In genomic region chrX:111244238-111244750, GRCh38 we compare ENCODE assay signal across 8 cellular contexts. TPM values are rescaled to one million over a fixed set of nuclear protein-coding genes. Genes with fewer than 3 reads are reported as not detected.
DNase-seq lines count a peak whose midpoint lies in the region; ATAC-seq, FAIRE-seq and TF ChIP-seq lines count a peak whose summit lies in the region.

No MANE protein-coding gene starts in this region.

- no peaks in the 10 kb centered on the region for H3K27me3 ChIP-seq in H7 (ENCODE audit: control insufficient read depth, insufficient read depth, low read length)
- no peaks in the 10 kb centered on the region for H3K27me3 ChIP-seq in SJCRH30

- no peaks in the 10 kb centered on the region for H3K9me3 ChIP-seq in SJCRH30 (replicated peaks)

- no peak for TF ChIP-seq POLR2A in GM18505 (IDR thresholded peaks at IDR 0.05; ENCODE audit: borderline replicate concordance, extremely low read depth, insufficient read depth, insufficient read length)

- ATAC-seq in HG03196 (IDR thresholded peaks at IDR 0.05; ENCODE audit: unreplicated experiment) (no peak), GM18505 (IDR thresholded peaks at IDR 0.05; ENCODE audit: unreplicated experiment) (no peak), GM21723 (IDR thresholded peaks at IDR 0.05; ENCODE audit: unreplicated experiment) (no peak), HG02610 (IDR thresholded peaks at IDR 0.05; ENCODE audit: unreplicated experiment) (no peak)

- H3K4me3 ChIP-seq in H7 (ENCODE audit: insufficient read depth, low read depth, low read length), result no peak overlapping the region
- no peak overlapping the region for H3K4me3 ChIP-seq in SJCRH30

- DNase-seq in AG08396 (ENCODE audit: low spot score), result peak; percentile 10
- peak; percentile 36 for DNase-seq in H7
- DNase-seq in SJCRH30, result peak; percentile 21 to 83

- 0 out of 2 replicates have a peak, but pooled peaks cover 6% of the 10 kb centered on the region for H3K4me1 ChIP-seq in SJCRH30

- H3K36me3 ChIP-seq in H7 (replicated peaks; ENCODE audit: control insufficient read depth, insufficient read depth, low read length) (no peaks in the 10 kb centered on the region), SJCRH30 (peaks cover 6% of the 10 kb centered on the region; the same call in 1 of the 2 replicates)

- FAIRE-seq in islet of Langerhans (lab: Jason Lieb, UNC), result peak; percentile 99

- H3K27ac ChIP-seq in SJCRH30, result 0 out of 2 replicates have a peak overlapping the region, but pooled peaks have one; percentile 3

RNA-seq across cellular contexts. Expression of gene CAPN6, which starts 26.0 kb away (rescaled TPM):
- total RNA-seq in H7 (2014; rRNA removed; shearing (Covaris generic)), result 0.70 and 1.7 TPM in 2 replicates
- total RNA-seq in SJCRH30 (2014; rRNA removed; shearing (Covaris generic)), result 123 and 126 TPM in 2 replicates

Comparison
In these comparisons a context has a peak if more than half of its experiments do, and no peak if none do; other contexts are left out.
1. RNA of gene CAPN6, which starts 26.0 kb away (total RNA-seq): 123 to 126 TPM in SJCRH30; 0.70 to 1.7 TPM in H7; every median in the first group is over 10 times any median in the second.
2. Peak in every context shown above with its lines, with median percentiles within 50 percentile points of each other: DNase-seq.